In the genomic region with DNA sequence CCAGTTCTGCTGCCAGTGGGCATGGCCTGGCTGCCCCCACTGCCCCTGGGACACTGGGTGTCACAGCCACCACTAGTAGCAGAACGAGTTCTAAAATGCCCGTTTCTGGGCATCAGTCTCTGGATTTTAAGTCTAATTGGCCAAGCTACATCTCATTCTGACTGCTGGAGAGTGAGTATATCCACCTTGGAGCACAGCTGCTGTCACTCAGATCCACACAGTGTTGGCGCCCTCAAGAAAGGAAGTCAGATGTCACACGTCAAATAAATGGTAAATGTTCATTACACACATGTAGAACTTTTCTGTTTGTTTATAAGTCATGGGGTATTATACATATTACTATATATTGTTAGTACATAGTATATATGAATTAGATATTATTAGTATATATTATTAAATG, we compare ENCODE assay signal across 11 cellular contexts. TPM values are rescaled to one million over a fixed set of nuclear protein-coding genes. Genes with fewer than 3 reads are reported as not detected.
DNase-seq lines count a peak whose midpoint lies in the region; ATAC-seq and TF ChIP-seq lines count a peak whose summit lies in the region.
"Had no signal": no experiment of that assay in that cellular context is flagged by ENCODE, and none has a peak within 500 bp of the region (broad histone marks: within the 10 kb centered on the region; RNA-seq: fewer than 3 reads in every experiment).

No MANE protein-coding gene starts in this region.

- no peak for ATAC-seq in CD4-positive, alpha-beta T cell (ENCODE audit: poor library complexity)
- ATAC-seq in activated B cell treated with CpG ODN at 0.5 μM for 24 hours (ENCODE audit: low read depth) (no peak), HG03342 (IDR thresholded peaks at IDR 0.05; ENCODE audit: unreplicated experiment) (no peak)
- no peak for ATAC-seq in naive thymus-derived CD4-positive, alpha-beta T cell

- peaks cover 6% of the 10 kb centered on the region in 2 donors for H3K4me1 ChIP-seq in naive thymus-derived CD4-positive, alpha-beta T cell (ENCODE audit: control insufficient read depth in 2 of 2, insufficient read depth in 2 of 2, low read length in 2 of 2)

- TF ChIP-seq CTCF in CD4-positive, alpha-beta T cell (IDR thresholded peaks at IDR 0.05) = no peak
- TF ChIP-seq CTCF in activated B cell treated with CpG ODN at 0.5 μM for 24 hours (IDR thresholded peaks at IDR 0.05) = no peak

- H3K27ac ChIP-seq in CD4-positive, alpha-beta T cell (ENCODE audit: low read depth, low read length) = no peak overlapping the region
- H3K27ac ChIP-seq in naive thymus-derived CD4-positive, alpha-beta T cell (ENCODE audit: low read depth, low read length) = no peak overlapping the region

- DNase-seq in CD4-positive, alpha-beta T cell = no peak
- DNase-seq in HEK293T (ENCODE audit: extremely low spot score) (no peak), activated B cell treated with CpG ODN at 0.5 μM for 24 hours (no peak), ureter (ENCODE audit: low spot score) (no peak)
- DNase-seq in naive thymus-derived CD4-positive, alpha-beta T cell = no peak
- DNase-seq in activated CD4-positive, CD25-positive, alpha-beta regulatory T cell treated with anti-CD3 and anti-CD28 coated beads, Interleukin-2, amount 50 U/mL, for 72 hours = no peak
- DNase-seq: midbrain, NCI-H226, right cardiac atrium, SIG-M5 had no signal

- H3K27ac Mint-ChIP-seq in CD4-positive, alpha-beta T cell = peak overlapping the region; percentile 98
- peak overlapping the region; percentile 36 for H3K27ac Mint-ChIP-seq in activated B cell treated with CpG ODN at 0.5 μM for 24 hours
- H3K27ac Mint-ChIP-seq in naive thymus-derived CD4-positive, alpha-beta T cell = peak overlapping the region in 4 of 9 donors; percentile 14 to 77 (median 48)

- H3K9me3 Mint-ChIP-seq in CD4-positive, alpha-beta T cell = no peaks in the 10 kb centered on the region
- peaks cover 2% of the 10 kb centered on the region for H3K9me3 Mint-ChIP-seq in activated B cell treated with CpG ODN at 0.5 μM for 24 hours
- H3K9me3 Mint-ChIP-seq in naive thymus-derived CD4-positive, alpha-beta T cell = peaks cover 0 to 20% (median 3%) of the 10 kb centered on the region in 11 donors

- no peak overlapping the region for H3K4me3 ChIP-seq in naive thymus-derived CD4-positive, alpha-beta T cell (ENCODE audit: low read length)

- no peaks in the 10 kb centered on the region for H3K9me3 ChIP-seq in CD4-positive, alpha-beta T cell (ENCODE audit: control insufficient read depth, low read length)
- no peaks in the 10 kb centered on the region for H3K9me3 ChIP-seq in naive thymus-derived CD4-positive, alpha-beta T cell (ENCODE audit: control insufficient read depth in 2 of 3, low read length in 3 of 3)

- H3K36me3 Mint-ChIP-seq in CD4-positive, alpha-beta T cell (ENCODE audit: low read depth) = peaks cover 16% of the 10 kb centered on the region
- peaks cover 15% of the 10 kb centered on the region for H3K36me3 Mint-ChIP-seq in activated B cell treated with CpG ODN at 0.5 μM for 24 hours (ENCODE audit: low read depth)
- peaks cover 0 to 4% (median 0%) of the 10 kb centered on the region in 5 donors for H3K36me3 Mint-ChIP-seq in naive thymus-derived CD4-positive, alpha-beta T cell

- intact Hi-C loops in CD4-positive, alpha-beta T cell (cut with DNase I, micrococcal nuclease) = loop anchor here (5.0 to 10.0 kb wide), 3 partner anchors 214 to 299 kb away; partner anchors contain the start of gene ATP5MC1 (in 1 of the 2)
- intact Hi-C loops in activated B cell treated with CpG ODN at 0.5 μM for 24 hours (cut with micrococcal nuclease) = loop anchor here (5.0 to 10.0 kb wide), 6 partner anchors 151 to 1986 kb away; partner anchors contain the start of genes KAT7, MYL4 and NFE2L1
- intact Hi-C loops in naive thymus-derived CD4-positive, alpha-beta T cell (cut with micrococcal nuclease) = loop anchor here (5.0 to 10.0 kb wide), 6 partner anchors 171 to 1144 kb away; partner anchors contain the start of genes CBX1 (in 1 of the 2), NFE2L1 (in 1 of the 2), SNX11 (in 1 of the 2) and SPOP (in 1 of the 2)

- CTCF ChIA-PET in CD4-positive, alpha-beta T cell (lab: Charles Lee) = interaction anchor here (1.1 to 4.9 kb wide), 4 partner anchors 10 to 37 kb away, joined by 3 to 46 read pairs (median 4); no protein-coding TSS in a partner anchor
- CTCF ChIA-PET in HEK293T (lab: Yijun Ruan, JAX) (no interaction called here), activated B cell treated with CpG ODN at 0.5 μM for 24 hours (lab: Charles Lee) (interaction anchor here (1.4 to 6.2 kb wide), 4 partner anchors 10 to 39 kb away, joined by 6 to 91 read pairs (median 42); no protein-coding TSS in a partner anchor)
- CTCF ChIA-PET in naive thymus-derived CD4-positive, alpha-beta T cell (lab: Charles Lee) = interaction anchor here (0.8 to 5.5 kb wide), 8 partner anchors 11 to 41 kb away, joined by 3 to 67 read pairs (median 6); partner anchors contain the start of gene PHOSPHO1

- peaks cover 10% of the 10 kb centered on the region for H3K27me3 Mint-ChIP-seq in CD4-positive, alpha-beta T cell
- peaks cover 2% of the 10 kb centered on the region for H3K27me3 Mint-ChIP-seq in activated B cell treated with CpG ODN at 0.5 μM for 24 hours
- H3K27me3 Mint-ChIP-seq in naive thymus-derived CD4-positive, alpha-beta T cell = peaks cover 0 to 9% (median 0%) of the 10 kb centered on the region in 5 donors

- peak overlapping the region; percentile 76 for H3K4me3 Mint-ChIP-seq in CD4-positive, alpha-beta T cell
- H3K4me3 Mint-ChIP-seq in activated B cell treated with CpG ODN at 0.5 μM for 24 hours = no peak overlapping the region
- peak overlapping the region in 7 of 10 donors; percentile 30 to 63 (median 44) for H3K4me3 Mint-ChIP-seq in naive thymus-derived CD4-positive, alpha-beta T cell

- peaks cover 33% of the 10 kb centered on the region for H3K4me1 Mint-ChIP-seq in CD4-positive, alpha-beta T cell (ENCODE audit: low read depth)
- H3K4me1 Mint-ChIP-seq in activated B cell treated with CpG ODN at 0.5 μM for 24 hours = peaks cover 34% of the 10 kb centered on the region
- peaks cover 16 to 49% (median 27%) of the 10 kb centered on the region in 7 donors for H3K4me1 Mint-ChIP-seq in naive thymus-derived CD4-positive, alpha-beta T cell

- no peaks in the 10 kb centered on the region for H3K27me3 ChIP-seq in CD4-positive, alpha-beta T cell (ENCODE audit: control insufficient read depth, insufficient read depth, low read length)
- no peaks in the 10 kb centered on the region for H3K27me3 ChIP-seq in naive thymus-derived CD4-positive, alpha-beta T cell (ENCODE audit: control insufficient read depth in 2 of 2, insufficient read depth in 2 of 2, low read length in 2 of 2)

- POLR2A ChIA-PET in CD4-positive, alpha-beta T cell (lab: Charles Lee) = interaction anchor here (1.7 to 4.2 kb wide), 6 partner anchors 9 to 246 kb away, joined by 6 to 64 read pairs (median 26); partner anchors contain the start of genes ABI3, GNGT2 and SNF8
- POLR2A ChIA-PET in HEK293T (lab: Yijun Ruan, JAX) (interaction anchor here (0.9 to 1.3 kb wide), 2 partner anchors 10 to 299 kb away, joined by 3 to 5 read pairs; partner anchors contain the start of gene ATP5MC1), activated B cell treated with CpG ODN at 0.5 μM for 24 hours (lab: Charles Lee) (interaction anchor here (0.9 to 5.8 kb wide), 5 partner anchors 10 to 172 kb away, joined by 3 to 259 read pairs (median 8); partner anchors contain the start of genes ABI3, GNGT2 and PHOSPHO1)
- POLR2A ChIA-PET in naive thymus-derived CD4-positive, alpha-beta T cell (lab: Charles Lee) = interaction anchor here (0.6 to 14.4 kb wide), 5 partner anchors 10 to 1960 kb away, joined by 6 to 237 read pairs (median 10); partner anchors contain the start of genes ABI3, GNGT2, PHOSPHO1 and ZNF652

- H3K36me3 ChIP-seq in naive thymus-derived CD4-positive, alpha-beta T cell (ENCODE audit: control insufficient read depth in 2 of 3, insufficient read depth in 3 of 3, low read length in 3 of 3) = peaks cover 0 to 4% (median 0%) of the 10 kb centered on the region in 3 experiments

TF ChIP-seq in HEK293T, 16 proteins besides CTCF, POLR2A, EP300 and RAD21:
- TF ChIP-seq FOXM1 (IDR thresholded peaks at IDR 0.05; ENCODE audit: borderline replicate concordance) = no peak
- peak; percentile 60 for TF ChIP-seq PKNOX1 (IDR thresholded peaks at IDR 0.05)
TF ChIP-seq in HEK293T: peak in this region for 1.

RNA-seq across cellular contexts. Expression of gene GNGT2, which starts 19.4 kb away (rescaled TPM):
- 1 to 10 TPM; 2.3 to 2.4 TPM for total RNA-seq in CD4-positive, alpha-beta T cell
- total RNA-seq in activated B cell treated with CpG ODN at 0.5 μM for 24 hours = 8.1 and 9.8 TPM in 2 replicates
- total RNA-seq in naive thymus-derived CD4-positive, alpha-beta T cell = 10 to 100 TPM in 2 of 5 experiments, 1 to 10 TPM in 3; 2.8 to 16.9 (median 5.1) TPM
- polyA plus RNA-seq in naive thymus-derived CD4-positive, alpha-beta T cell = 10 to 100 TPM in 1 of 2 donors, 1 to 10 TPM in 1; 8.3 to 11.7 TPM
- 2.9 TPM for total RNA-seq in ureter

RNA-seq across cellular contexts. Expression of gene ABI3, which starts 19.6 kb away (rescaled TPM):
- total RNA-seq in CD4-positive, alpha-beta T cell = 1 to 10 TPM; 5.6 to 5.8 TPM
- total RNA-seq in activated B cell treated with CpG ODN at 0.5 μM for 24 hours = 6.5 and 9.7 TPM in 2 replicates
- total RNA-seq in naive thymus-derived CD4-positive, alpha-beta T cell = 10 to 100 TPM in 3 of 5 experiments, 1 to 10 TPM in 2; 8.2 to 57.8 (median 11.0) TPM
- 10 to 100 TPM; 15.0 to 21.8 TPM for polyA plus RNA-seq in naive thymus-derived CD4-positive, alpha-beta T cell
- 15.2 TPM for total RNA-seq in ureter

RNA-seq across cellular contexts. Expression of gene PHOSPHO1, which starts 39.7 kb away (rescaled TPM):
- total RNA-seq in CD4-positive, alpha-beta T cell = not detected
- total RNA-seq in activated B cell treated with CpG ODN at 0.5 μM for 24 hours = 0.59 TPM in 1 of 2 replicates, not detected in the other
- under 1 TPM in 1 of 5 experiments, not detected in 4; 0.17 TPM for total RNA-seq in naive thymus-derived CD4-positive, alpha-beta T cell
- polyA plus RNA-seq in naive thymus-derived CD4-positive, alpha-beta T cell = under 1 TPM; 0.46 to 0.99 TPM
- 0.34 TPM for total RNA-seq in ureter

RNA-seq across cellular contexts. Expression of gene B4GALNT2, which starts 58.4 kb away (rescaled TPM):
- under 1 TPM; 0.06 to 0.16 TPM for total RNA-seq in CD4-positive, alpha-beta T cell
- total RNA-seq in activated B cell treated with CpG ODN at 0.5 μM for 24 hours (0.05 and 0.09 TPM in 2 replicates), ureter (0.05 TPM)
- under 1 TPM in 4 of 5 experiments, not detected in 1; 0.03 to 0.05 (median 0.05) TPM for total RNA-seq in naive thymus-derived CD4-positive, alpha-beta T cell
- not detected for polyA plus RNA-seq in naive thymus-derived CD4-positive, alpha-beta T cell
- polyA plus RNA-seq: right cardiac atrium had no signal
